ENCODE assay signal across 26 cellular contexts in the genomic region with DNA sequence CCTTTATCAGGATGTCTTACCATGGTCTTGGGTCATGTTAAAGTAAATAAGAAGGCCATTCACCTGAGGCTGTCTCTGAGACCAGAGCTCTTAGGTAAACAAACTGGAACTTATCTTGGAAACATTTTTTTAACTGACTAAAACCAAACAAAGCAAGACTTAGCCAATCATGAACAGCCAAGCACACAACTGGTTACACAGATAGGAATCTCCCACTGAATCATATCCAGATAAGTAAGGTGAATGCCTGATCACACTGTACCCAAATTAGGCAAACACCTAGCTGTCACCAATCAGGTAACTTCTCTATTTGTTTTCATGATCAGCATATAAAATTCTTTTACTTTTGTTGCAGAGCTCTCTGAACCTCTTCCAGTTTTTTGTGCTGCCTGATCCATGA.
"Had no signal": no experiment of that assay in that cellular context is flagged by ENCODE, and none has a peak within 500 bp of the region (broad histone marks: within the 10 kb centered on the region; RNA-seq: fewer than 3 reads in every experiment).

No MANE protein-coding gene starts in this region.

- H3K4me1 Mint-ChIP-seq: memory B cell, naive B cell, neural crest cell had no signal

- H3K27ac ChIP-seq: esophagus muscularis mucosa, foreskin keratinocyte, gastroesophageal sphincter, heart left ventricle, hepatocyte, lower lobe of right lung, neutrophil, pancreas, stomach, thyroid gland, vagina had no signal

- H3K4me3 Mint-ChIP-seq: effector memory CD8-positive, alpha-beta T cell; memory B cell; naive B cell; natural killer cell treated with Interleukin-12 subunit alpha and Interleukin-12 subunit beta and Interleukin-15 and Interleukin-18, amount 100 ng/mL, for 72 hours; neural crest cell had no signal

- H3K4me1 ChIP-seq: esophagus muscularis mucosa, foreskin keratinocyte, gastroesophageal sphincter, heart left ventricle, lower lobe of right lung, pancreas, stomach, thyroid gland, vagina had no signal

- H3K9me3 ChIP-seq: esophagus muscularis mucosa, lower lobe of right lung, neutrophil, pancreas, thyroid gland, vagina had no signal

- H3K27ac Mint-ChIP-seq: effector memory CD8-positive, alpha-beta T cell; memory B cell; naive B cell; natural killer cell treated with Interleukin-12 subunit alpha and Interleukin-12 subunit beta and Interleukin-15 and Interleukin-18, amount 100 ng/mL, for 72 hours had no signal

- H3K36me3 ChIP-seq: esophagus muscularis mucosa, gastroesophageal sphincter, heart left ventricle, lower lobe of right lung, neutrophil, pancreas, stomach, thyroid gland, vagina had no signal

- H3K27me3 Mint-ChIP-seq: effector memory CD8-positive, alpha-beta T cell; memory B cell; naive B cell; natural killer cell treated with Interleukin-12 subunit alpha and Interleukin-12 subunit beta and Interleukin-15 and Interleukin-18, amount 100 ng/mL, for 72 hours had no signal

- H3K79me2 ChIP-seq: hepatocyte had no signal

- H3K9me3 Mint-ChIP-seq: effector memory CD8-positive, alpha-beta T cell had no signal

- H3K27me3 ChIP-seq: esophagus muscularis mucosa, foreskin keratinocyte, gastroesophageal sphincter, hepatocyte, neutrophil, pancreas, stomach, thyroid gland, vagina had no signal

- H3K4me2 ChIP-seq: hepatocyte, smooth muscle cell had no signal

- H3K4me3 ChIP-seq: esophagus muscularis mucosa, gastroesophageal sphincter, heart left ventricle, hepatocyte, lower lobe of right lung, pancreas, smooth muscle cell, stomach, thyroid gland, vagina had no signal

- H2AFZ ChIP-seq: hepatocyte had no signal

- H3K36me3 Mint-ChIP-seq: memory B cell, naive B cell had no signal

- ATAC-seq: effector memory CD8-positive, alpha-beta T cell; foreskin keratinocyte; gastroesophageal sphincter; heart left ventricle; left ventricle myocardium superior; lower lobe of right lung; natural killer cell treated with Interleukin-12 subunit alpha and Interleukin-12 subunit beta and Interleukin-15 and Interleukin-18, amount 100 ng/mL, for 72 hours; pancreas; sciatic nerve had no signal

- DNase-seq: cortex of kidney; effector memory CD8-positive, alpha-beta T cell; foreskin keratinocyte; heart left ventricle; kidney glomerular epithelial cell; left ventricle myocardium superior; lower lobe of right lung; naive B cell; pancreas; stimulated activated CD4-positive, alpha-beta T cell treated with anti-CD3 and anti-CD28 coated beads, Interleukin-12 subunit alpha, Interleukin-12 subunit beta, amount 100 ng/mL, for 4 hours; stimulated activated CD4-positive, alpha-beta T cell treated with anti-CD3 and anti-CD28 coated beads, Interleukin-1b, Interleukin-23, amount 100 ng/mL, for 48 hours; stimulated activated CD4-positive, alpha-beta T cell treated with anti-CD3 and anti-CD28 coated beads, Interleukin-4, amount 100 ng/mL, for 1 hour; stimulated activated CD8-positive, alpha-beta memory T cell treated with anti-CD3 and anti-CD28 coated beads, Interleukin-4, amount 100 ng/mL, for 48 hours; stimulated activated naive CD4-positive, alpha-beta T cell treated with Interleukin-2 at 50 U/mL for 16 hours; stomach; thyroid gland had no signal
